In the genomic region with DNA sequence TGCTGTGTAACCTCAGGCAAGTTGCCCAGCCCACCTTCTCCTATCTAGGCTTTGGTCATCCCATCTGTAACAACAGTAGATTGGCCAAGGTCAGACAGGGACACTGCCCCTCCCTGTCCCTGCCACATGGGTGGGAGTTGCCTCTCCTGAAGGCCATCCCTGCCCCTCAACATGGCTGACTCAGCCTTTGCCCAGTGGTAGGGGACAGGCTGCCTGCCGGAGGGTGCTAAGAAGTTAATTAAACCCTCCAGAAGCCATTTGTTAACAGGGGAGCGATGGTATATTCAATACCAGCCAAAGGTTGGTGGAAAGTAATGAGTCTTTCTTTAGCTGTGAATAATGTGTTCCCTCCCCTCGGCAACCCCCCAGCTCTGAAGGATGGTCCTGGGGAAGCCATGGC, we compare ENCODE assay signal across 1 cellular context.
TF ChIP-seq lines count a peak whose summit lies in the region.

No MANE protein-coding gene starts in this region.

TF ChIP-seq in WTC11, 78 proteins besides CTCF, POLR2A, EP300 and RAD21 (continued from another document):
- TF ChIP-seq, protein P1, sequence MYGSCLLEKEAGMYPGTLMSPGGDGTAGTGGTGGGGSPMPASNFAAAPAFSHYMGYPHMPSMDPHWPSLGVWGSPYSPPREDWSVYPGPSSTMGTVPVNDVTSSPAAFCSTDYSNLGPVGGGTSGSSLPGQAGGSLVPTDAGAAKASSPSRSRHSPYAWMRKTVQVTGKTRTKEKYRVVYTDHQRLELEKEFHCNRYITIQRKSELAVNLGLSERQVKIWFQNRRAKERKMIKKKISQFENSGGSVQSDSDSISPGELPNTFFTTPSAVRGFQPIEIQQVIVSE (CRISPR knock-in tag; IDR thresholded peaks at IDR 0.05; ENCODE audit: borderline replicate concordance): no peak
- TF ChIP-seq, protein P2, sequence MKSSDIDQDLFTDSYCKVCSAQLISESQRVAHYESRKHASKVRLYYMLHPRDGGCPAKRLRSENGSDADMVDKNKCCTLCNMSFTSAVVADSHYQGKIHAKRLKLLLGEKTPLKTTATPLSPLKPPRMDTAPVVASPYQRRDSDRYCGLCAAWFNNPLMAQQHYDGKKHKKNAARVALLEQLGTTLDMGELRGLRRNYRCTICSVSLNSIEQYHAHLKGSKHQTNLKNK (CRISPR knock-in tag; IDR thresholded peaks at IDR 0.05): no peak
- TF ChIP-seq ZBTB21 (CRISPR knock-in tag; IDR thresholded peaks at IDR 0.05; ENCODE audit: borderline replicate concordance): no peak
- no peak for TF ChIP-seq JAZF1 (CRISPR knock-in tag; IDR thresholded peaks at IDR 0.05)
- no peak for TF ChIP-seq ZNF317 (CRISPR knock-in tag; IDR thresholded peaks at IDR 0.05; ENCODE audit: borderline replicate concordance, low read depth)
- no peak for TF ChIP-seq SMAD3 (CRISPR knock-in tag; IDR thresholded peaks at IDR 0.05; ENCODE audit: borderline replicate concordance)
- TF ChIP-seq RELA (CRISPR knock-in tag; IDR thresholded peaks at IDR 0.05; ENCODE audit: borderline replicate concordance): no peak
